ENCODE assay signal across 20 cellular contexts in genomic region chr1:230142608-230143209, GRCh38.
DNase-seq lines count a peak whose midpoint lies in the region; ATAC-seq and TF ChIP-seq lines count a peak whose summit lies in the region.
"Had no signal": no experiment of that assay in that cellular context is flagged by ENCODE, and none has a peak within 500 bp of the region (broad histone marks: within the 10 kb centered on the region; RNA-seq: fewer than 3 reads in every experiment).

No MANE protein-coding gene starts in this region.

- H3K36me3 Mint-ChIP-seq in CD4-positive, CD25-positive, alpha-beta regulatory T cell: peaks cover 12% of the 10 kb centered on the region
- H3K36me3 Mint-ChIP-seq in chondrocyte (ENCODE audit: low read depth) (peaks cover 2% of the 10 kb centered on the region), neural crest cell (ENCODE audit: low read depth) (no peaks in the 10 kb centered on the region)
- H3K36me3 Mint-ChIP-seq: activated CD4-positive, alpha-beta memory T cell treated with anti-CD3 and anti-CD28 coated beads for 36 hours had no signal

- in situ Hi-C loops in brain microvascular endothelial cell (cut with HindIII; ENCODE audit: low pct_ligation_motif_present, low sequenced_read_pairs): no loop called here

- H3K4me1 ChIP-seq in CD4-positive, CD25-positive, alpha-beta regulatory T cell (ENCODE audit: control insufficient read depth, insufficient read depth, low read length, poor library complexity, severe bottlenecking): no peaks in the 10 kb centered on the region

- ATAC-seq in CD4-positive, CD25-positive, alpha-beta regulatory T cell (ENCODE audit: low read depth in 2 of 2): no peak
- ATAC-seq: foreskin keratinocyte had no signal

- H3K27ac Mint-ChIP-seq in CD4-positive, CD25-positive, alpha-beta regulatory T cell: peak overlapping the region in 2 of 3 donors; percentile 29 to 44
- H3K27ac Mint-ChIP-seq in chondrocyte (ENCODE audit: unreplicated experiment): peak overlapping the region; percentile 25
- H3K27ac Mint-ChIP-seq in neural crest cell (ENCODE audit: unreplicated experiment): peak overlapping the region; percentile 23
- H3K27ac Mint-ChIP-seq: activated CD4-positive, alpha-beta memory T cell treated with anti-CD3 and anti-CD28 coated beads for 36 hours; activated naive CD4-positive, alpha-beta T cell treated with anti-CD3 and anti-CD28 coated beads for 36 hours had no signal

- no peak overlapping the region for H3K27ac ChIP-seq in CD4-positive, CD25-positive, alpha-beta regulatory T cell (ENCODE audit: insufficient read depth, low read length, poor library complexity, severe bottlenecking)
- peak overlapping the region; percentile 78 for H3K27ac ChIP-seq in KOPT-K1 (ENCODE audit: low read depth, low read length, poor library complexity, severe bottlenecking)
- H3K27ac ChIP-seq in brain microvascular endothelial cell: no peak overlapping the region
- H3K27ac ChIP-seq: foreskin keratinocyte, SJSA1, thyroid gland had no signal

- no peaks in the 10 kb centered on the region for H3K27me3 Mint-ChIP-seq in CD4-positive, CD25-positive, alpha-beta regulatory T cell
- H3K27me3 Mint-ChIP-seq in chondrocyte (ENCODE audit: low read depth) (no peaks in the 10 kb centered on the region), neural crest cell (ENCODE audit: low read depth) (no peaks in the 10 kb centered on the region)
- H3K27me3 Mint-ChIP-seq: activated CD4-positive, alpha-beta memory T cell treated with anti-CD3 and anti-CD28 coated beads for 36 hours had no signal

- H3K4me3 Mint-ChIP-seq in CD4-positive, CD25-positive, alpha-beta regulatory T cell: no peak overlapping the region
- H3K4me3 Mint-ChIP-seq in chondrocyte (ENCODE audit: unreplicated experiment) (no peak overlapping the region), neural crest cell (no peak overlapping the region)
- H3K4me3 Mint-ChIP-seq: activated CD4-positive, alpha-beta memory T cell treated with anti-CD3 and anti-CD28 coated beads for 36 hours; activated naive CD4-positive, alpha-beta T cell treated with anti-CD3 and anti-CD28 coated beads for 36 hours had no signal

- TF ChIP-seq CTCF in chondrocyte (IDR thresholded peaks at IDR 0.05) (no peak), neural crest cell (conservative IDR thresholded peaks at IDR 0.05) (no peak), brain microvascular endothelial cell (IDR thresholded peaks at IDR 0.05; ENCODE audit: low read depth, low read length, missing control alignments) (no peak)

- no peak for DNase-seq in CD4-positive, CD25-positive, alpha-beta regulatory T cell
- no peak for DNase-seq in chondrocyte (ENCODE audit: low spot score)
- DNase-seq in neural crest cell (ENCODE audit: low read depth, low spot score): no peak
- DNase-seq in NCI-H2081 (lab: John Stamatoyannopoulos, UW): no peak
- DNase-seq in brain microvascular endothelial cell: no peak
- no peak for DNase-seq in activated CD8-positive, alpha-beta memory T cell treated with anti-CD3 and anti-CD28 coated beads, Interleukin-2, amount 50 U/mL, for 4 hours
- DNase-seq in stimulated activated CD4-positive, alpha-beta T cell treated with anti-CD3 and anti-CD28 coated beads, Interleukin-2, amount 100 ng/mL, for 48 hours: no peak
- DNase-seq: activated CD4-positive, alpha-beta memory T cell treated with anti-CD3 and anti-CD28 coated beads for 36 hours; activated naive CD4-positive, alpha-beta T cell treated with anti-CD3 and anti-CD28 coated beads for 36 hours; activated T-cell treated with anti-CD3 and anti-CD28 coated beads, Interleukin-2, amount 50 U/mL, for 1 hour; foreskin keratinocyte; KBM-7; kidney; mammary epithelial cell; NCI-H1092; NCI-H526; retina; thyroid gland had no signal

- H3K9me3 Mint-ChIP-seq in CD4-positive, CD25-positive, alpha-beta regulatory T cell: no peaks in the 10 kb centered on the region
- no peaks in the 10 kb centered on the region for H3K9me3 Mint-ChIP-seq in chondrocyte (ENCODE audit: low read depth)
- no peaks in the 10 kb centered on the region for H3K9me3 Mint-ChIP-seq in neural crest cell
- H3K9me3 Mint-ChIP-seq: activated CD4-positive, alpha-beta memory T cell treated with anti-CD3 and anti-CD28 coated beads for 36 hours; activated naive CD4-positive, alpha-beta T cell treated with anti-CD3 and anti-CD28 coated beads for 36 hours had no signal

- H3K4me1 Mint-ChIP-seq in CD4-positive, CD25-positive, alpha-beta regulatory T cell: peaks cover 4 to 53% (median 30%) of the 10 kb centered on the region in 4 donors
- H3K4me1 Mint-ChIP-seq in chondrocyte (ENCODE audit: low read depth): peaks cover 80% of the 10 kb centered on the region
- H3K4me1 Mint-ChIP-seq in neural crest cell: peaks cover 70% of the 10 kb centered on the region

- H3K9me3 ChIP-seq in CD4-positive, CD25-positive, alpha-beta regulatory T cell (ENCODE audit: control insufficient read depth in 2 of 2, low read length in 2 of 2): no peaks in the 10 kb centered on the region
- H3K9me3 ChIP-seq in KOPT-K1 (ENCODE audit: insufficient read depth, low read length, poor library complexity, severe bottlenecking): no peaks in the 10 kb centered on the region
- H3K9me3 ChIP-seq: SJSA1, thyroid gland had no signal

- no peaks in the 10 kb centered on the region for H3K36me3 ChIP-seq in CD4-positive, CD25-positive, alpha-beta regulatory T cell (ENCODE audit: control insufficient read depth, insufficient read depth, low read length)
- peaks cover 32% of the 10 kb centered on the region for H3K36me3 ChIP-seq in KOPT-K1 (ENCODE audit: insufficient read depth, low read length)
- H3K36me3 ChIP-seq in brain microvascular endothelial cell (replicated peaks): no peaks in the 10 kb centered on the region
- H3K36me3 ChIP-seq: SJSA1, thyroid gland had no signal

- H3K27me3 ChIP-seq in CD4-positive, CD25-positive, alpha-beta regulatory T cell (ENCODE audit: control insufficient read depth, insufficient read depth, low read length): no peaks in the 10 kb centered on the region
- H3K27me3 ChIP-seq in brain microvascular endothelial cell (replicated peaks): no peaks in the 10 kb centered on the region
- H3K27me3 ChIP-seq: foreskin keratinocyte, SJSA1, thyroid gland had no signal

- H3K4me3 ChIP-seq in CD4-positive, CD25-positive, alpha-beta regulatory T cell (ENCODE audit: low read depth, low read length): no peak overlapping the region
- H3K4me3 ChIP-seq in brain microvascular endothelial cell (ENCODE audit: low read depth, low read length): no peak overlapping the region
- H3K4me3 ChIP-seq: SJSA1, thyroid gland had no signal
